ENCODE assay signal across 17 cellular contexts in the genomic region with DNA sequence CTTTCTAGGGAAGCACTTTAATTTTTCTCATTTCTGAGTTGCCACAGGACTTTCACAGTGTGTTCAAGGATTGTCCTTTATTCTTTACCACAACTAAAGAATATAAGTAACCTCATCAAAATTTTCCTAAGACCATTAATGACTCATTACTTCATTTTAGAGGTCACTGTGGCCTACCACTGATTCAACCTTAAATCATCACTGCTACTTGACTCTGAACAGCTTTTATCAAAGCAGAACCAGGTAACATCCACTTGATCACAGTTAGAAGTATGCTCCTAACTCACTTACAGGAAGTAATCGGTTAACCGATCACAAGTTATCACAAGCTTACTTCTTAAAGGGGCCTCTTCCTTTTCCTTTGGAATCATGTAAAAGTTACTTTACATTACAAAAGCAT. TPM values are rescaled to one million over a fixed set of nuclear protein-coding genes. Genes with fewer than 3 reads are reported as not detected.
A peak's percentile ranks its signal among the peaks of the same experiment; 100 is the strongest.
DNase-seq lines count a peak whose midpoint lies in the region; ATAC-seq and TF ChIP-seq lines count a peak whose summit lies in the region.
"Had no signal": no experiment of that assay in that cellular context is flagged by ENCODE, and none has a peak within 500 bp of the region (broad histone marks: within the 10 kb centered on the region; RNA-seq: fewer than 3 reads in every experiment).

No MANE protein-coding gene starts in this region.

- H3F3A ChIP-seq in GM23338 (replicated peaks; ENCODE audit: low read depth), result no peaks in the 10 kb centered on the region

- H4K20me1 ChIP-seq in GM23338 (replicated peaks; ENCODE audit: insufficient read depth), result no peaks in the 10 kb centered on the region

- H3K4me3 Mint-ChIP-seq in GM23338, result no peak overlapping the region
- no peak overlapping the region for H3K4me3 Mint-ChIP-seq in stimulated activated memory B cell treated with anti-CD40 and anti-IgM and Interleukin-4, amounts not matched to agents 10 μg/mL and 1 μg/mL and 100 μg/mL, for 72 hours
- H3K4me3 Mint-ChIP-seq: activated naive CD8-positive, alpha-beta T cell; CD8-positive, alpha-beta memory T cell had no signal

- DNase-seq in GM23338 (ENCODE audit: low spot score) (peak; percentile 6), RKO (ENCODE audit: low spot score) (peak; percentile 28), foreskin fibroblast (peak; percentile 7 to 42), NK-92 (lab: John Stamatoyannopoulos, UW; ENCODE audit: unreplicated experiment) (no peak), NCI-H1417 treated with DMSO at 0.1 percent for 48 hours (lab: John Stamatoyannopoulos, UW) (no peak)
- DNase-seq: activated CD4-positive, alpha-beta T cell treated with anti-CD3 and anti-CD28 coated beads for 1 hour; CD8-positive, alpha-beta memory T cell; cortex of kidney; H7; nucleus accumbens; stomach had no signal

- ATAC-seq in GM23338 (no peak), GM18873 (IDR thresholded peaks at IDR 0.05; ENCODE audit: low FRiP score, unreplicated experiment) (no peak)
- peak; percentile 74 for ATAC-seq in stimulated activated memory B cell treated with anti-CD40 and anti-IgM and Interleukin-4, amounts not matched to agents 10 μg/mL and 1 μg/mL and 100 μg/mL, for 72 hours
- ATAC-seq: esophagus mucosa had no signal

- no peaks in the 10 kb centered on the region for H3K36me3 Mint-ChIP-seq in GM23338 (ENCODE audit: low read depth)
- H3K36me3 Mint-ChIP-seq in stimulated activated memory B cell treated with anti-CD40 and anti-IgM and Interleukin-4, amounts not matched to agents 10 μg/mL and 1 μg/mL and 100 μg/mL, for 72 hours, result no peaks in the 10 kb centered on the region
- H3K36me3 Mint-ChIP-seq: activated naive CD8-positive, alpha-beta T cell; CD8-positive, alpha-beta memory T cell had no signal

- no peak overlapping the region for H3K27ac Mint-ChIP-seq in GM23338
- H3K27ac Mint-ChIP-seq in stimulated activated memory B cell treated with anti-CD40 and anti-IgM and Interleukin-4, amounts not matched to agents 10 μg/mL and 1 μg/mL and 100 μg/mL, for 72 hours, result no peak overlapping the region
- H3K27ac Mint-ChIP-seq: activated naive CD8-positive, alpha-beta T cell; CD8-positive, alpha-beta memory T cell had no signal

- no peaks in the 10 kb centered on the region for H3K27me3 ChIP-seq in GM23338 (ENCODE audit: insufficient read depth)
- H3K27me3 ChIP-seq: stomach had no signal

- peaks cover 13% of the 10 kb centered on the region for H3K4me1 Mint-ChIP-seq in GM23338
- peaks cover 13% of the 10 kb centered on the region for H3K4me1 Mint-ChIP-seq in stimulated activated memory B cell treated with anti-CD40 and anti-IgM and Interleukin-4, amounts not matched to agents 10 μg/mL and 1 μg/mL and 100 μg/mL, for 72 hours
- H3K4me1 Mint-ChIP-seq: CD8-positive, alpha-beta memory T cell had no signal

- H3K9me3 Mint-ChIP-seq in GM23338, result no peaks in the 10 kb centered on the region
- no peaks in the 10 kb centered on the region for H3K9me3 Mint-ChIP-seq in stimulated activated memory B cell treated with anti-CD40 and anti-IgM and Interleukin-4, amounts not matched to agents 10 μg/mL and 1 μg/mL and 100 μg/mL, for 72 hours

- no peaks in the 10 kb centered on the region for H3K79me2 ChIP-seq in GM23338 (replicated peaks; ENCODE audit: insufficient read depth)

- peaks cover 2% of the 10 kb centered on the region; the same call in 1 of the 2 replicates for H3K4me1 ChIP-seq in GM23338 (ENCODE audit: insufficient read depth)

- no peak overlapping the region for H3K27ac ChIP-seq in GM23338 (ENCODE audit: low read depth)
- H3K27ac ChIP-seq: HL-60, stomach had no signal

- H2AFZ ChIP-seq in GM23338, result peak overlapping the region; percentile 19; the same call in 1 of the 2 replicates

- TF ChIP-seq CTCF in GM23338 (conservative IDR thresholded peaks at IDR 0.05; ENCODE audit: low read depth in 2 of 2) (no peak), foreskin fibroblast (IDR thresholded peaks at IDR 0.05; ENCODE audit: low read depth, low read length) (no peak)

- H3K27me3 Mint-ChIP-seq in GM23338 (ENCODE audit: insufficient read depth, low read depth, poor library complexity), result no peaks in the 10 kb centered on the region
- H3K27me3 Mint-ChIP-seq in stimulated activated memory B cell treated with anti-CD40 and anti-IgM and Interleukin-4, amounts not matched to agents 10 μg/mL and 1 μg/mL and 100 μg/mL, for 72 hours, result no peaks in the 10 kb centered on the region
- H3K27me3 Mint-ChIP-seq: activated naive CD8-positive, alpha-beta T cell had no signal

- H3K36me3 ChIP-seq in GM23338 (ENCODE audit: insufficient read depth), result no peaks in the 10 kb centered on the region
- H3K36me3 ChIP-seq: stomach had no signal

- no peak overlapping the region for H3K4me3 ChIP-seq in GM23338
- H3K4me3 ChIP-seq in foreskin fibroblast (ENCODE audit: low read depth in 1 of 2, low read length in 2 of 2), result no peak overlapping the region
- H3K4me3 ChIP-seq: lung, stomach had no signal

- H3K9me2 ChIP-seq in GM23338 (ENCODE audit: insufficient read depth), result no peaks in the 10 kb centered on the region

- no peak overlapping the region; the same call in 1 of the 2 replicates for H3K4me2 ChIP-seq in GM23338

TF ChIP-seq in GM23338, 12 proteins besides CTCF, POLR2A, EP300 and RAD21 (continues in another document):
- TF ChIP-seq, protein P1, sequence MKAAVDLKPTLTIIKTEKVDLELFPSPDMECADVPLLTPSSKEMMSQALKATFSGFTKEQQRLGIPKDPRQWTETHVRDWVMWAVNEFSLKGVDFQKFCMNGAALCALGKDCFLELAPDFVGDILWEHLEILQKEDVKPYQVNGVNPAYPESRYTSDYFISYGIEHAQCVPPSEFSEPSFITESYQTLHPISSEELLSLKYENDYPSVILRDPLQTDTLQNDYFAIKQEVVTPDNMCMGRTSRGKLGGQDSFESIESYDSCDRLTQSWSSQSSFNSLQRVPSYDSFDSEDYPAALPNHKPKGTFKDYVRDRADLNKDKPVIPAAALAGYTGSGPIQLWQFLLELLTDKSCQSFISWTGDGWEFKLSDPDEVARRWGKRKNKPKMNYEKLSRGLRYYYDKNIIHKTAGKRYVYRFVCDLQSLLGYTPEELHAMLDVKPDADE (IDR thresholded peaks at IDR 0.05), result no peak
- TF ChIP-seq, protein P2, sequence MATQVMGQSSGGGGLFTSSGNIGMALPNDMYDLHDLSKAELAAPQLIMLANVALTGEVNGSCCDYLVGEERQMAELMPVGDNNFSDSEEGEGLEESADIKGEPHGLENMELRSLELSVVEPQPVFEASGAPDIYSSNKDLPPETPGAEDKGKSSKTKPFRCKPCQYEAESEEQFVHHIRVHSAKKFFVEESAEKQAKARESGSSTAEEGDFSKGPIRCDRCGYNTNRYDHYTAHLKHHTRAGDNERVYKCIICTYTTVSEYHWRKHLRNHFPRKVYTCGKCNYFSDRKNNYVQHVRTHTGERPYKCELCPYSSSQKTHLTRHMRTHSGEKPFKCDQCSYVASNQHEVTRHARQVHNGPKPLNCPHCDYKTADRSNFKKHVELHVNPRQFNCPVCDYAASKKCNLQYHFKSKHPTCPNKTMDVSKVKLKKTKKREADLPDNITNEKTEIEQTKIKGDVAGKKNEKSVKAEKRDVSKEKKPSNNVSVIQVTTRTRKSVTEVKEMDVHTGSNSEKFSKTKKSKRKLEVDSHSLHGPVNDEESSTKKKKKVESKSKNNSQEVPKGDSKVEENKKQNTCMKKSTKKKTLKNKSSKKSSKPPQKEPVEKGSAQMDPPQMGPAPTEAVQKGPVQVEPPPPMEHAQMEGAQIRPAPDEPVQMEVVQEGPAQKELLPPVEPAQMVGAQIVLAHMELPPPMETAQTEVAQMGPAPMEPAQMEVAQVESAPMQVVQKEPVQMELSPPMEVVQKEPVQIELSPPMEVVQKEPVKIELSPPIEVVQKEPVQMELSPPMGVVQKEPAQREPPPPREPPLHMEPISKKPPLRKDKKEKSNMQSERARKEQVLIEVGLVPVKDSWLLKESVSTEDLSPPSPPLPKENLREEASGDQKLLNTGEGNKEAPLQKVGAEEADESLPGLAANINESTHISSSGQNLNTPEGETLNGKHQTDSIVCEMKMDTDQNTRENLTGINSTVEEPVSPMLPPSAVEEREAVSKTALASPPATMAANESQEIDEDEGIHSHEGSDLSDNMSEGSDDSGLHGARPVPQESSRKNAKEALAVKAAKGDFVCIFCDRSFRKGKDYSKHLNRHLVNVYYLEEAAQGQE (IDR thresholded peaks at IDR 0.05; ENCODE audit: unreplicated experiment), result no peak
- no peak for TF ChIP-seq POLR2AphosphoS5 (IDR thresholded peaks at IDR 0.05; ENCODE audit: low read depth)
- TF ChIP-seq ZNF331 (CRISPR knock-in tag; IDR thresholded peaks at IDR 0.05; ENCODE audit: low read depth), result no peak
- TF ChIP-seq JUNB (IDR thresholded peaks at IDR 0.05; ENCODE audit: unreplicated experiment), result no peak
- no peak for TF ChIP-seq ZNF114 (CRISPR knock-in tag; IDR thresholded peaks at IDR 0.05)

RNA-seq across cellular contexts. Expression of a gene that starts 39.8 kb away (rescaled TPM):
- total RNA-seq in GM23338 (2014; rRNA removed; shearing (Covaris generic)), result 0.12 TPM in 1 of 2 replicates, not detected in the other
- 0.07 and 0.32 TPM in 2 replicates for polyA plus RNA-seq in GM23338 (2016; fragmentation: Nextera tagmentation; extraction: Ambion mirVana)
- polyA plus RNA-seq: CD8-positive, alpha-beta memory T cell had no signal

Comparison
In these comparisons a context has a peak if more than half of its experiments do, and no peak if none do; other contexts are left out.
1. DNase-seq: peak in GM23338 (single experiment), RKO (single experiment) and foreskin fibroblast (2 of 2); none in NK-92 (single experiment) and NCI-H1417 treated with DMSO at 0.1 percent for 48 hours (single experiment).